In genomic region chr7:80312139-80312661, GRCh38 we compare ENCODE assay signal across 8 cellular contexts.
DNase-seq lines count a peak whose midpoint lies in the region; FAIRE-seq and TF ChIP-seq lines count a peak whose summit lies in the region.

No MANE protein-coding gene starts in this region.

- intact Hi-C loops in testis (cut with DNase I; ENCODE audit: low total_unique reads) = no loop called here

- 26 to 58% (median 54%) methylated on average over 5 of the region's 5 CpGs for WGBS in small intestine, 3 donors
- WGBS in testis, 2 donors = 37 to 43% methylated on average over 5 of the region's 5 CpGs

- in situ Hi-C loops in HAP-1 (cut with MboI; ENCODE audit: low sequenced_read_pairs) = no loop called here

- DNase-seq in DMS53 treated with DMSO at 0.1 percent for 48 hours (lab: John Stamatoyannopoulos, UW; ENCODE audit: unreplicated experiment) (peak; percentile 93), NCI-H2081 (lab: John Stamatoyannopoulos, UW) (peak; percentile 79 to 94), dedifferentiated amniotic fluid mesenchymal stem cell (ENCODE audit: extremely low spot score) (peak; percentile 78), myocyte (ENCODE audit: low read depth) (peak; percentile 66), small intestine (no peak), GM19239 (ENCODE audit: insufficient read length, low spot score) (no peak), testis (no peak), HAP-1 (ENCODE audit: low spot score in 2 of 2) (no peak)

- H3K4me3 ChIP-seq in small intestine (ENCODE audit: low read depth in 1 of 2, low read length in 2 of 2) = no peak overlapping the region
- H3K4me3 ChIP-seq in testis = no peak overlapping the region
- H3K4me3 ChIP-seq in HAP-1 = no peak overlapping the region

- H3K27me3 ChIP-seq in small intestine (ENCODE audit: control insufficient read depth in 2 of 2, insufficient read depth in 2 of 2, low read length in 2 of 2) (no peaks in the 10 kb centered on the region), testis (no peaks in the 10 kb centered on the region), HAP-1 (ENCODE audit: low read depth) (no peaks in the 10 kb centered on the region)

- no peaks in the 10 kb centered on the region for H3K9me3 ChIP-seq in small intestine (ENCODE audit: control insufficient read depth, low read depth)
- H3K9me3 ChIP-seq in testis = no peaks in the 10 kb centered on the region
- H3K9me3 ChIP-seq in HAP-1 = no peaks in the 10 kb centered on the region

- no peak for FAIRE-seq in small intestine (lab: Jason Lieb, UNC)
- FAIRE-seq in GM19239 (lab: Jason Lieb, UNC) = no peak

- H3K36me3 ChIP-seq in small intestine (ENCODE audit: control insufficient read depth in 2 of 2, insufficient read depth in 2 of 2, low read length in 2 of 2) (no peaks in the 10 kb centered on the region), testis (ENCODE audit: low read depth, missing control alignments) (no peaks in the 10 kb centered on the region), HAP-1 (replicated peaks) (no peaks in the 10 kb centered on the region)

- H3K4me1 ChIP-seq in small intestine (ENCODE audit: control insufficient read depth in 2 of 2, insufficient read depth in 1 of 2, low read depth in 1 of 2, low read length in 1 of 2) (peaks cover 0 to 2% of the 10 kb centered on the region in 2 donors), testis (no peaks in the 10 kb centered on the region), HAP-1 (peaks cover 17% of the 10 kb centered on the region)

- TF ChIP-seq CTCF in testis (IDR thresholded peaks at IDR 0.05) = no peak

- TF ChIP-seq POLR2A in testis (IDR thresholded peaks at IDR 0.05) = no peak

- H3K27ac ChIP-seq in small intestine (ENCODE audit: low read depth in 1 of 2, low read length in 1 of 2) (peak overlapping the region in 1 of 2 donors; percentile 54), testis (no peak overlapping the region)

Comparison
In these comparisons a context has a peak if more than half of its experiments do, and no peak if none do; other contexts are left out.
1. DNase-seq: peak in DMS53 treated with DMSO at 0.1 percent for 48 hours (single experiment), NCI-H2081 (2 of 2), dedifferentiated amniotic fluid mesenchymal stem cell (single experiment) and myocyte (single experiment); none in small intestine (single experiment), GM19239 (single experiment), testis (single experiment) and HAP-1 (0 of 2).